Comparison of ENCODE assay signal across 8 cellular contexts in genomic region chr1:36321119-36321951, GRCh38. TPM values are rescaled to one million over a fixed set of nuclear protein-coding genes. Genes with fewer than 3 reads are reported as not detected.
DNase-seq lines count a peak whose midpoint lies in the region; ATAC-seq and TF ChIP-seq lines count a peak whose summit lies in the region.

No MANE protein-coding gene starts in this region.

- H3K36me3 ChIP-seq in GM06990 (ENCODE audit: control insufficient read depth, insufficient read depth, low read length) = no peaks in the 10 kb centered on the region
- no peaks in the 10 kb centered on the region for H3K36me3 ChIP-seq in mucosa of rectum (ENCODE audit: control insufficient read depth in 2 of 2, insufficient read depth in 2 of 2, low read length in 2 of 2)
- no peaks in the 10 kb centered on the region for H3K36me3 ChIP-seq in vagina

- peak overlapping the region; percentile 25 to 79 for H3K27ac ChIP-seq in mucosa of rectum (ENCODE audit: low read depth in 2 of 2, low read length in 2 of 2)
- peak overlapping the region; percentile 96 for H3K27ac ChIP-seq in vagina

- H3K4me1 Mint-ChIP-seq in endothelial cell (ENCODE audit: unreplicated experiment) = peaks cover 16% of the 10 kb centered on the region

- H3K27ac Mint-ChIP-seq in endothelial cell (ENCODE audit: unreplicated experiment) = no peak overlapping the region

- no peaks in the 10 kb centered on the region for H3K9me3 Mint-ChIP-seq in endothelial cell (ENCODE audit: unreplicated experiment)

- peak; percentile 45 for DNase-seq in GM06990 (ENCODE audit: extremely low read depth, insufficient read length)
- peak; percentile 47 for DNase-seq in endothelial cell (ENCODE audit: low spot score)
- DNase-seq in vagina (ENCODE audit: extremely low spot score in 2 of 2) = no peak

- H3K27me3 ChIP-seq in GM06990 (replicated peaks; ENCODE audit: control insufficient read depth, insufficient read depth, low read length) (no peaks in the 10 kb centered on the region), mucosa of rectum (ENCODE audit: control insufficient read depth in 2 of 2, insufficient read depth in 2 of 2, low read length in 2 of 2) (peaks cover 0 to 6% of the 10 kb centered on the region in 2 donors), vagina (no peaks in the 10 kb centered on the region)

- no peak for TF ChIP-seq POLR2A in vagina (IDR thresholded peaks at IDR 0.05)

- peak overlapping the region; percentile 79 for H3K4me3 Mint-ChIP-seq in endothelial cell (ENCODE audit: unreplicated experiment)

- H3K27me3 Mint-ChIP-seq in endothelial cell (ENCODE audit: unreplicated experiment) = peaks cover 9% of the 10 kb centered on the region

- peaks cover 19% of the 10 kb centered on the region for H3K36me3 Mint-ChIP-seq in endothelial cell (ENCODE audit: low read depth, unreplicated experiment)

- intact Hi-C loops in vagina (cut with DNase I) = no loop called here

- ATAC-seq in SK-N-SH treated with all-trans-retinoic acid at 6 μM for 48 hours = peak; percentile 1; the same call in 1 of the 3 replicates
- no peak for ATAC-seq in HG02610 (IDR thresholded peaks at IDR 0.05; ENCODE audit: unreplicated experiment)
- no peak for ATAC-seq in HG03139 (IDR thresholded peaks at IDR 0.05; ENCODE audit: unreplicated experiment)
- no peak for ATAC-seq in GM21619 (IDR thresholded peaks at IDR 0.05; ENCODE audit: unreplicated experiment)

- peak overlapping the region; percentile 25 for H3K4me3 ChIP-seq in GM06990 (replicated peaks; ENCODE audit: low read depth, low read length)
- H3K4me3 ChIP-seq in mucosa of rectum (ENCODE audit: low read length in 2 of 2) = peak overlapping the region; percentile 54 to 56
- H3K4me3 ChIP-seq in vagina = peak overlapping the region; percentile 77 to 86

- H3K9me3 ChIP-seq in mucosa of rectum (ENCODE audit: control insufficient read depth in 2 of 2, low read length in 2 of 2) (no peaks in the 10 kb centered on the region), vagina (no peaks in the 10 kb centered on the region)

- H3K4me1 ChIP-seq in mucosa of rectum (ENCODE audit: control insufficient read depth in 2 of 2, insufficient read depth in 2 of 2, low read length in 2 of 2) (peaks cover 16% of the 10 kb centered on the region in 2 donors), vagina (peaks cover 48% of the 10 kb centered on the region)

- H3K9ac ChIP-seq in mucosa of rectum (ENCODE audit: low read depth in 1 of 2, low read length in 2 of 2) = peak overlapping the region in 1 of 2 donors; percentile 52

- TF ChIP-seq CTCF in GM06990 (IDR thresholded peaks at IDR 0.05; ENCODE audit: insufficient read depth, low read length, poor library complexity, severe bottlenecking) = no peak
- no peak for TF ChIP-seq CTCF in endothelial cell (IDR thresholded peaks at IDR 0.05; ENCODE audit: unreplicated experiment)
- no peak for TF ChIP-seq CTCF in vagina (IDR thresholded peaks at IDR 0.05)

TF ChIP-seq in SK-N-SH treated with all-trans-retinoic acid at 6 μM for 48 hours, 23 proteins besides CTCF, POLR2A, EP300 and RAD21:
- TF ChIP-seq TSHZ2 (CRISPR knock-in tag; IDR thresholded peaks at IDR 0.05) = no peak
- TF ChIP-seq ZNF8 (CRISPR knock-in tag; IDR thresholded peaks at IDR 0.05) = no peak
- no peak for TF ChIP-seq ZNF70 (CRISPR knock-in tag; IDR thresholded peaks at IDR 0.05)
- peak; percentile 59; the same call in 1 of the 2 replicates for TF ChIP-seq TCF4 (CRISPR knock-in tag; IDR thresholded peaks at IDR 0.05; ENCODE audit: borderline replicate concordance)

RNA-seq across cellular contexts. Expression of gene EVA1B, which starts 2.1 kb away (rescaled TPM):
- total RNA-seq in endothelial cell (ENCODE audit: unreplicated experiment) (87.9 TPM), vagina (101 TPM)

RNA-seq across cellular contexts. Expression of gene SH3D21, which starts 15.2 kb away (rescaled TPM):
- total RNA-seq in endothelial cell (ENCODE audit: unreplicated experiment) (4.8 TPM), vagina (17.2 TPM)

Comparison
In these comparisons a context has a peak if more than half of its experiments do, and no peak if none do; other contexts are left out.
1. DNase-seq: peak in GM06990 (single experiment) and endothelial cell (single experiment); none in vagina (0 of 2).
2. H3K4me3 ChIP-seq: peak in every context shown above with its lines; median percentile 82 in vagina; 55 in mucosa of rectum; 25 in GM06990.